In the genomic region with DNA sequence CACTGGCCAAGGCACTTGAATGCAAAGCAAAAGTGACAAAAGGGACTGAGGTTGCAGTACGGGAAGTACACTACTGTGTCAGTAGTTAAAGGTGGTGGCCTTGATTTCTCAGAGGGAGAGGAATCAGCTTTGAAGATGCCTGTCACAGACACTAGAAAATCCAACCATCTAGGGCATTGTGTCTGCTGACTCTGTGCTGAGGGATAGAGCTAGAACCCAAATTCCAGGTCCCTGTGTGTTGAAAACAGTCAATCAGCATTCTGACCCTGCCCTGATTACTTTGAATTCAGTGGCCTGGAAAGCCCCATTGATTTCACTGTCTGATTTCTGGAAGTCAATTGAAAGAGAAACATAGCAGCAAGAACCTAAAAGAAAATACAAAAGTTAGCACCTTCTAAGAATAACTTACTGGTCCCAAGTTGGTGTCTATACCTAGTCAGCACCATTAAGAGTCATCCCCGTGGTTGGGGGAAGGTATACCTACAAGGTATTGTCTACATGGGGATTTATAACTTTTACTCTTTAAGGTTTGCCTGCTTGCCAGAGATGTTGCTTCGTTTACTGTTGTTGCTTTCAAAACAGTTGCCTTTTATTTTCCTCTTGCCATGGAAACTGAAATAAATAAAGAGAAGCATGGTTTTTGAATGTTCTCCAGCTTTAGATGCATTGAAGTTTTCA, we compare ENCODE assay signal across 8 cellular contexts.
DNase-seq lines count a peak whose midpoint lies in the region; ATAC-seq and TF ChIP-seq lines count a peak whose summit lies in the region.

No MANE protein-coding gene starts in this region.

- H3K27me3 Mint-ChIP-seq in T-helper 1 cell treated with Interleukin-12 subunit alpha and Interleukin-12 subunit beta and Interleukin-4 antibody, amounts not matched to agents 30 μg/mL and 1 μg/mL, for 36 hours (ENCODE audit: low read depth), result peaks cover 43% of the 10 kb centered on the region

- TF ChIP-seq POLR2A in testis (IDR thresholded peaks at IDR 0.05), result no peak

- peak; percentile 41 for ATAC-seq in GM21576 (IDR thresholded peaks at IDR 0.05; ENCODE audit: unreplicated experiment)

- H4K20me1 ChIP-seq in osteoblast (ENCODE audit: insufficient read depth, low read length), result no peaks in the 10 kb centered on the region

- intact Hi-C loops in testis (cut with DNase I; ENCODE audit: low total_unique reads), result no loop called here

- H3K4me3 Mint-ChIP-seq in T-helper 1 cell treated with Interleukin-12 subunit alpha and Interleukin-12 subunit beta and Interleukin-4 antibody, amounts not matched to agents 30 μg/mL and 1 μg/mL, for 36 hours, result peak overlapping the region; percentile 57

- H3K4me1 ChIP-seq in testis (no peaks in the 10 kb centered on the region), osteoblast (ENCODE audit: insufficient read depth, low read length) (peaks cover 28% of the 10 kb centered on the region)

- H2AFZ ChIP-seq in osteoblast (ENCODE audit: low read length), result no peak overlapping the region

- no peak overlapping the region for H3K27ac ChIP-seq in testis
- H3K27ac ChIP-seq in osteoblast (ENCODE audit: low read depth, low read length), result no peak overlapping the region

- H3K9me3 ChIP-seq in testis (no peaks in the 10 kb centered on the region), osteoblast (ENCODE audit: low read depth, low read length) (no peaks in the 10 kb centered on the region)

- H3K79me2 ChIP-seq in osteoblast (ENCODE audit: insufficient read depth, low read length), result no peaks in the 10 kb centered on the region

- peaks cover 29% of the 10 kb centered on the region for H3K4me1 Mint-ChIP-seq in T-helper 1 cell treated with Interleukin-12 subunit alpha and Interleukin-12 subunit beta and Interleukin-4 antibody, amounts not matched to agents 30 μg/mL and 1 μg/mL, for 36 hours (ENCODE audit: low read depth)

- peak; percentile 51 for DNase-seq in GM04503 (ENCODE audit: low read depth)
- peak; percentile 64 for DNase-seq in fibroblast of peridontal ligament (ENCODE audit: extremely low read depth)
- DNase-seq in testis, result no peak
- DNase-seq in NCI-H2171 (lab: John Stamatoyannopoulos, UW), result no peak
- DNase-seq in H4 (ENCODE audit: low spot score), result no peak
- DNase-seq in osteoblast (ENCODE audit: insufficient read length, low spot score, missing footprints), result no peak

- H3K4me3 ChIP-seq in testis (no peak overlapping the region), osteoblast (ENCODE audit: insufficient read depth, low read length) (no peak overlapping the region)

- no peaks in the 10 kb centered on the region for H3K36me3 Mint-ChIP-seq in T-helper 1 cell treated with Interleukin-12 subunit alpha and Interleukin-12 subunit beta and Interleukin-4 antibody, amounts not matched to agents 30 μg/mL and 1 μg/mL, for 36 hours (ENCODE audit: low read depth)

- peak overlapping the region; percentile 88 for H3K27ac Mint-ChIP-seq in T-helper 1 cell treated with Interleukin-12 subunit alpha and Interleukin-12 subunit beta and Interleukin-4 antibody, amounts not matched to agents 30 μg/mL and 1 μg/mL, for 36 hours

- H3K9me3 Mint-ChIP-seq in T-helper 1 cell treated with Interleukin-12 subunit alpha and Interleukin-12 subunit beta and Interleukin-4 antibody, amounts not matched to agents 30 μg/mL and 1 μg/mL, for 36 hours, result no peaks in the 10 kb centered on the region

- H3K27me3 ChIP-seq in testis, result no peaks in the 10 kb centered on the region
- H3K27me3 ChIP-seq in osteoblast (ENCODE audit: insufficient read depth, low read length), result no peaks in the 10 kb centered on the region

- TF ChIP-seq CTCF in testis (IDR thresholded peaks at IDR 0.05) (no peak), osteoblast (IDR thresholded peaks at IDR 0.05; ENCODE audit: extremely low read depth, low read depth, low read length) (no peak)

- no peaks in the 10 kb centered on the region for H3K36me3 ChIP-seq in testis (ENCODE audit: low read depth, missing control alignments)
- no peaks in the 10 kb centered on the region for H3K36me3 ChIP-seq in osteoblast (ENCODE audit: insufficient read depth, low read length)

- 69 to 70% methylated on average over 3 of the region's 3 CpGs for WGBS in testis, 2 donors

- no peak overlapping the region for H3K4me2 ChIP-seq in osteoblast (ENCODE audit: insufficient read depth, low read length)

Comparison
In these comparisons a context has a peak if more than half of its experiments do, and no peak if none do; other contexts are left out.
1. DNase-seq: peak in GM04503 (single experiment) and fibroblast of peridontal ligament (single experiment); none in testis (single experiment), NCI-H2171 (single experiment), H4 (single experiment) and osteoblast (single experiment).